ENCODE assay signal across 11 cellular contexts in genomic region chr15:70863450-70864218, GRCh38. TPM values are rescaled to one million over a fixed set of nuclear protein-coding genes. Genes with fewer than 3 reads are reported as not detected.
A peak's percentile ranks its signal among the peaks of the same experiment; 100 is the strongest.
DNase-seq lines count a peak whose midpoint lies in the region; ATAC-seq and TF ChIP-seq lines count a peak whose summit lies in the region.
"Had no signal": no experiment of that assay in that cellular context is flagged by ENCODE, and none has a peak within 500 bp of the region (broad histone marks: within the 10 kb centered on the region; RNA-seq: fewer than 3 reads in every experiment).

No MANE protein-coding gene starts in this region.

- ATAC-seq in HG02623 (IDR thresholded peaks at IDR 0.05; ENCODE audit: unreplicated experiment) (no peak), GM21515 (IDR thresholded peaks at IDR 0.05; ENCODE audit: unreplicated experiment) (no peak), GM19328 (IDR thresholded peaks at IDR 0.05; ENCODE audit: unreplicated experiment) (no peak)

- DNase-seq in activated CD4-positive, alpha-beta T cell treated with anti-CD3 and anti-CD28 coated beads, Interleukin-2, amount 10 ng/mL, durations not matched to agents 24 days and 14 days: peak; percentile 50
- no peak for DNase-seq in activated CD4-positive, alpha-beta T cell treated with anti-CD3 and anti-CD28 coated beads, Interleukin-2, amount 50 U/mL, for 4 hours
- DNase-seq in dorsolateral prefrontal cortex (peak in 5 of 10 donors; percentile 50 to 76 (median 65)), medulla oblongata (ENCODE audit: extremely low spot score) (peak; percentile 95)
- DNase-seq in activated naive CD4-positive, alpha-beta T cell (lab: John Stamatoyannopoulos, UW): no peak
- DNase-seq: glutamatergic neuron, MM.1S had no signal

- no peaks in the 10 kb centered on the region for H3K9me3 Mint-ChIP-seq in activated CD4-positive, alpha-beta T cell treated with anti-CD3 and anti-CD28 coated beads, Interleukin-2, amount 10 ng/mL, durations not matched to agents 24 days and 14 days

- H3K27ac ChIP-seq in dorsolateral prefrontal cortex: peak overlapping the region; percentile 85 to 100 (median 99)
- H3K27ac ChIP-seq: 22Rv1 had no signal

- H3K27me3 Mint-ChIP-seq in activated CD4-positive, alpha-beta T cell treated with anti-CD3 and anti-CD28 coated beads, Interleukin-2, amount 10 ng/mL, durations not matched to agents 24 days and 14 days: peaks cover 4% of the 10 kb centered on the region

- intact Hi-C loops in activated CD4-positive, alpha-beta T cell treated with anti-CD3 and anti-CD28 coated beads, Interleukin-2, amount 10 ng/mL, durations not matched to agents 24 days and 14 days (cut with micrococcal nuclease): no loop called here
- intact Hi-C loops in dorsolateral prefrontal cortex (cut with DNase I): no loop called here

- no peak overlapping the region for H3K27ac Mint-ChIP-seq in activated CD4-positive, alpha-beta T cell treated with anti-CD3 and anti-CD28 coated beads, Interleukin-2, amount 10 ng/mL, durations not matched to agents 24 days and 14 days

- H3K36me3 Mint-ChIP-seq in activated CD4-positive, alpha-beta T cell treated with anti-CD3 and anti-CD28 coated beads, Interleukin-2, amount 10 ng/mL, durations not matched to agents 24 days and 14 days (ENCODE audit: low read depth): no peaks in the 10 kb centered on the region

- no peak overlapping the region for H3K4me3 Mint-ChIP-seq in activated CD4-positive, alpha-beta T cell treated with anti-CD3 and anti-CD28 coated beads, Interleukin-2, amount 10 ng/mL, durations not matched to agents 24 days and 14 days

- H3K4me3 ChIP-seq in dorsolateral prefrontal cortex: peak overlapping the region in 1 of 59 donors; percentile 24

- peak in 11 of 56 donors; percentile 5 to 44 (median 16) for TF ChIP-seq CTCF in dorsolateral prefrontal cortex (IDR thresholded peaks at IDR 0.05 in 54 of 56, conservative IDR thresholded peaks at IDR 0.05 in 2 of 56; ENCODE audit: low read depth in 1 of 56, partially characterized antibody in 56 of 56)

- no peaks in the 10 kb centered on the region for H3K4me1 Mint-ChIP-seq in activated CD4-positive, alpha-beta T cell treated with anti-CD3 and anti-CD28 coated beads, Interleukin-2, amount 10 ng/mL, durations not matched to agents 24 days and 14 days

- no peaks in the 10 kb centered on the region for H3K27me3 ChIP-seq in dorsolateral prefrontal cortex

RNA-seq across cellular contexts. Expression of gene LARP6, which starts 9.7 kb away (rescaled TPM):
- not detected in 2 replicates for total RNA-seq in activated CD4-positive, alpha-beta T cell treated with anti-CD3 and anti-CD28 coated beads, Interleukin-2, amount 10 ng/mL, durations not matched to agents 24 days and 14 days
- total RNA-seq in dorsolateral prefrontal cortex: 100 to 1,000 TPM in 29 of 120 experiments, 10 to 100 TPM in 91; 31.8 to 211 (median 79.7) TPM

RNA-seq across cellular contexts. Expression of gene THAP10, which starts 28.6 kb away (rescaled TPM):
- not detected in 2 replicates for total RNA-seq in activated CD4-positive, alpha-beta T cell treated with anti-CD3 and anti-CD28 coated beads, Interleukin-2, amount 10 ng/mL, durations not matched to agents 24 days and 14 days
- 10 to 100 TPM in 67 of 120 experiments, 1 to 10 TPM in 53; 3.3 to 18.7 (median 10.3) TPM for total RNA-seq in dorsolateral prefrontal cortex

RNA-seq across cellular contexts. Expression of gene LRRC49, which starts 29.0 kb away (rescaled TPM):
- total RNA-seq in activated CD4-positive, alpha-beta T cell treated with anti-CD3 and anti-CD28 coated beads, Interleukin-2, amount 10 ng/mL, durations not matched to agents 24 days and 14 days: not detected in 2 replicates
- 10 to 100 TPM; 28.2 to 72.1 (median 48.6) TPM for total RNA-seq in dorsolateral prefrontal cortex

Comparison
In these comparisons a context has a peak if more than half of its experiments do, and no peak if none do; other contexts are left out.
1. DNase-seq: peak in activated CD4-positive, alpha-beta T cell treated with anti-CD3 and anti-CD28 coated beads, Interleukin-2, amount 10 ng/mL, durations not matched to agents 24 days and 14 days (single experiment) and medulla oblongata (single experiment); none in activated CD4-positive, alpha-beta T cell treated with anti-CD3 and anti-CD28 coated beads, Interleukin-2, amount 50 U/mL, for 4 hours (0 of 2) and activated naive CD4-positive, alpha-beta T cell (0 of 4).
2. RNA of gene LARP6, which starts 9.7 kb away (total RNA-seq): 31.8 to 211 TPM in dorsolateral prefrontal cortex; not detected in activated CD4-positive, alpha-beta T cell treated with anti-CD3 and anti-CD28 coated beads, Interleukin-2, amount 10 ng/mL, durations not matched to agents 24 days and 14 days; every median in the first group is over 10 times any median in the second.
3. RNA of gene LRRC49, which starts 29.0 kb away (total RNA-seq): 28.2 to 72.1 TPM in dorsolateral prefrontal cortex; not detected in activated CD4-positive, alpha-beta T cell treated with anti-CD3 and anti-CD28 coated beads, Interleukin-2, amount 10 ng/mL, durations not matched to agents 24 days and 14 days; every median in the first group is over 10 times any median in the second.